In the genomic region with DNA sequence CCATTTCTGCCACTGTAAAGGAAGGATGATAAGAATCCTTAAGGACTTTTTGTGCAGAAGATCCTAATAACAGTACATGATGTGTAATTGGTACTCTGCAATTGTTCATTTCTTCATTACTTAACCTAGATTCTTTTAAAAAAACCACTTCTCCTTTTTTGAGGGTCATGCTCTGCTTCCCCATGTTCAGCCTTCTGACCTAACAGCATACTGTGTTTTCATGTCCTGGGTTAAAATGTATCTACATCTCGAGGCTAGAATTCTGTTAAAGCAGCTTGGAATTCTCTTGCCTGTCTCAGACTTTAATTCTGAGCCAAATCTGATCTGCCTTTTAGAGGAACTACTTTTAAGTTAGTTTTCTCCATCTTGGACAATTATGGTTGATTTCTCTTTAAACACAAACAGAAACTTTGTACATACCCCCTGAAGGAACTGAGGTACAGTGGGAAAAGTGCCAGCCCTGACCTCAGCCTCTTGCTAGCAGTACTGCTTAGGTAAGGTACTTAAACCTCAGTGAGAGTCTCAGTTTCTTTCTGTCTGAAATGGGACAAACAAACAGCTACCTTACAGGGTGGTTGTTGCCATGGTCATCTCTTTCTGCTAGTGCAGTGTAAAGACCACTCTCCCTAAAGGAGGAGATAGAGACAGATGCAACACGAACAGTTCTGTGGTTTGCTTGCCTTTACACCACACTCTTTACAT, we compare ENCODE assay signal across 13 cellular contexts.
DNase-seq lines count a peak whose midpoint lies in the region; ATAC-seq, FAIRE-seq and TF ChIP-seq lines count a peak whose summit lies in the region.
"Had no signal": no experiment of that assay in that cellular context is flagged by ENCODE, and none has a peak within 500 bp of the region (broad histone marks: within the 10 kb centered on the region; RNA-seq: fewer than 3 reads in every experiment).

No MANE protein-coding gene starts in this region.

- POLR2A ChIA-PET in GM12878 (lab: Charles Lee) = no interaction called here

- no peak for FAIRE-seq in GM12878 (lab: Jason Lieb, UNC)
- FAIRE-seq: colon, keratinocyte had no signal

- TF ChIP-seq POLR2A in GM12878 (IDR thresholded peaks at IDR 0.05; ENCODE audit: low read depth, low read length) = no peak

- no peaks in the 10 kb centered on the region for H4K20me1 ChIP-seq in GM12878 (ENCODE audit: control insufficient read depth, insufficient read depth)

- RAD21 ChIA-PET in GM12878 (lab: Charles Lee; ENCODE audit: unreplicated experiment) = no interaction called here

- H2AFZ ChIP-seq in GM12878 (ENCODE audit: control insufficient read depth, low read depth, low read length) = no peak overlapping the region; the same call in 1 of the 2 replicates

- H3K79me2 ChIP-seq in GM12878 (ENCODE audit: control insufficient read depth, insufficient read depth, low read length) = no peaks in the 10 kb centered on the region

- H3K27ac ChIP-seq in GM12878 (ENCODE audit: control insufficient read depth, insufficient read depth) (no peak overlapping the region), SJCRH30 (no peak overlapping the region)

- DNase-seq in GM12878 (ENCODE audit: low read depth, low spot score) = peak; percentile 43
- DNase-seq in stimulated activated CD4-positive, alpha-beta T cell treated with anti-CD3 and anti-CD28 coated beads, Interleukin-1b, Interleukin-23, amount 100 ng/mL, for 48 hours = no peak
- DNase-seq in SJCRH30 = no peak
- no peak for DNase-seq in AG08396 (ENCODE audit: low spot score)
- no peak for DNase-seq in stimulated activated naive CD4-positive, alpha-beta T cell treated with Interleukin-2 at 50 U/mL for 16 hours (lab: John Stamatoyannopoulos, UW)
- DNase-seq: CD8-positive, alpha-beta T cell; HCEC 1CT; NK-92 treated with Interleukin-12 subunit alpha and Interleukin-12 subunit beta, amount 100 ng/mL, for 24 hours had no signal

- H3K27me3 ChIP-seq in GM12878 (replicated peaks in 1 of 2; ENCODE audit: control insufficient read depth in 2 of 2, insufficient read depth in 2 of 2, low read length in 1 of 2) (no peaks in the 10 kb centered on the region; a peak in 1 of 4 replicates), SJCRH30 (no peaks in the 10 kb centered on the region; the same call in 1 of the 2 replicates)

- H3K4me3 ChIP-seq in GM12878 = no peak overlapping the region; the same call in 1 of the 2 replicates
- H3K4me3 ChIP-seq in SJCRH30 = no peak overlapping the region

- no peaks in the 10 kb centered on the region for H3K36me3 ChIP-seq in GM12878 (ENCODE audit: control insufficient read depth in 2 of 2, insufficient read depth in 2 of 2, low read length in 1 of 2)
- H3K36me3 ChIP-seq in SJCRH30 = no peaks in the 10 kb centered on the region

- SMC1A ChIA-PET in GM12878 (lab: Charles Lee; ENCODE audit: uncharacterized antibody, unreplicated experiment) = no interaction called here

- intact Hi-C loops in GM12878 (cut with micrococcal nuclease; ENCODE audit: unreplicated experiment) = no loop called here

- no peak for TF ChIP-seq EP300 in GM12878 (IDR thresholded peaks at IDR 0.05; ENCODE audit: borderline replicate concordance in 1 of 2, control insufficient read depth in 1 of 2, low read depth in 2 of 2, low read length in 2 of 2)

- no peak overlapping the region for H3K9ac ChIP-seq in GM12878 (ENCODE audit: control insufficient read depth, insufficient read depth, low read length)

- H3K4me2 ChIP-seq in GM12878 (ENCODE audit: control insufficient read depth, insufficient read depth) = peak overlapping the region; percentile 26; the same call in 1 of the 2 replicates

- BruUV-seq in GM12878 (replicated peaks; lab: Mats Ljungman, UMichigan) = no TSS peak

- H3K4me1 ChIP-seq in GM12878 (ENCODE audit: control insufficient read depth, insufficient read depth, low read length) = peaks cover 5% of the 10 kb centered on the region
- H3K4me1 ChIP-seq in SJCRH30 = no peaks in the 10 kb centered on the region

- CTCF ChIA-PET in GM12878 (lab: Yijun Ruan, JAX) = no interaction called here

- TF ChIP-seq CTCF in GM12878 (IDR thresholded peaks at IDR 0.05 in 2 of 3, conservative IDR thresholded peaks at IDR 0.05 in 1 of 3; ENCODE audit: control insufficient read depth in 2 of 3, extremely low read depth in 1 of 3, insufficient read depth in 1 of 3, low read depth in 3 of 3, low read length in 3 of 3) = no peak

- no peak for TF ChIP-seq RAD21 in GM12878 (IDR thresholded peaks at IDR 0.05; ENCODE audit: insufficient read depth, low read depth, low read length)

- 0% methylated on average over 2 of the region's 2 CpGs for WGBS in GM12878 (ENCODE audit: insufficient coverage, insufficient replicate concordance, low lambda C conversion rate, missing lambda C conversion rate)

- H3K9me3 ChIP-seq in GM12878 (replicated peaks; ENCODE audit: control insufficient read depth, insufficient read depth, low read length) (no peaks in the 10 kb centered on the region), SJCRH30 (replicated peaks) (no peaks in the 10 kb centered on the region)

- in situ Hi-C loops in GM12878 (cut with MboI) = no loop called here

- ATAC-seq in GM18499 (IDR thresholded peaks at IDR 0.05; ENCODE audit: insufficient read depth, unreplicated experiment) (peak; percentile 69), GM21619 (IDR thresholded peaks at IDR 0.05; ENCODE audit: unreplicated experiment) (peak; percentile 90), HG03442 (IDR thresholded peaks at IDR 0.05; ENCODE audit: unreplicated experiment) (peak; percentile 85), GM12878 (peak; percentile 91)
- ATAC-seq: CD8-positive, alpha-beta T cell had no signal

TF ChIP-seq in GM12878, 131 proteins besides CTCF, POLR2A, EP300 and RAD21 (continues in another document):
- TF ChIP-seq, protein P1, sequence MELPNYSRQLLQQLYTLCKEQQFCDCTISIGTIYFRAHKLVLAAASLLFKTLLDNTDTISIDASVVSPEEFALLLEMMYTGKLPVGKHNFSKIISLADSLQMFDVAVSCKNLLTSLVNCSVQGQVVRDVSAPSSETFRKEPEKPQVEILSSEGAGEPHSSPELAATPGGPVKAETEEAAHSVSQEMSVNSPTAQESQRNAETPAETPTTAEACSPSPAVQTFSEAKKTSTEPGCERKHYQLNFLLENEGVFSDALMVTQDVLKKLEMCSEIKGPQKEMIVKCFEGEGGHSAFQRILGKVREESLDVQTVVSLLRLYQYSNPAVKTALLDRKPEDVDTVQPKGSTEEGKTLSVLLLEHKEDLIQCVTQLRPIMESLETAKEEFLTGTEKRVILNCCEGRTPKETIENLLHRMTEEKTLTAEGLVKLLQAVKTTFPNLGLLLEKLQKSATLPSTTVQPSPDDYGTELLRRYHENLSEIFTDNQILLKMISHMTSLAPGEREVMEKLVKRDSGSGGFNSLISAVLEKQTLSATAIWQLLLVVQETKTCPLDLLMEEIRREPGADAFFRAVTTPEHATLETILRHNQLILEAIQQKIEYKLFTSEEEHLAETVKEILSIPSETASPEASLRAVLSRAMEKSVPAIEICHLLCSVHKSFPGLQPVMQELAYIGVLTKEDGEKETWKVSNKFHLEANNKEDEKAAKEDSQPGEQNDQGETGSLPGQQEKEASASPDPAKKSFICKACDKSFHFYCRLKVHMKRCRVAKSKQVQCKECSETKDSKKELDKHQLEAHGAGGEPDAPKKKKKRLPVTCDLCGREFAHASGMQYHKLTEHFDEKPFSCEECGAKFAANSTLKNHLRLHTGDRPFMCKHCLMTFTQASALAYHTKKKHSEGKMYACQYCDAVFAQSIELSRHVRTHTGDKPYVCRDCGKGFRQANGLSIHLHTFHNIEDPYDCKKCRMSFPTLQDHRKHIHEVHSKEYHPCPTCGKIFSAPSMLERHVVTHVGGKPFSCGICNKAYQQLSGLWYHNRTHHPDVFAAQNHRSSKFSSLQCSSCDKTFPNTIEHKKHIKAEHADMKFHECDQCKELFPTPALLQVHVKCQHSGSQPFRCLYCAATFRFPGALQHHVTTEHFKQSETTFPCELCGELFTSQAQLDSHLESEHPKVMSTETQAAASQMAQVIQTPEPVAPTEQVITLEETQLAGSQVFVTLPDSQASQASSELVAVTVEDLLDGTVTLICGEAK (IDR thresholded peaks at IDR 0.05; ENCODE audit: borderline replicate concordance) = no peak
- TF ChIP-seq IRF4 (IDR thresholded peaks at IDR 0.05; ENCODE audit: low read depth, low read length) (no peak), JUND (IDR thresholded peaks at IDR 0.05; ENCODE audit: low read depth, low read length) (no peak), TBL1XR1 (IDR thresholded peaks at IDR 0.05; ENCODE audit: low read depth, low read length) (no peak), FOXK2 (IDR thresholded peaks at IDR 0.05) (no peak), CHD4 (IDR thresholded peaks at IDR 0.05) (no peak), MTA2 (IDR thresholded peaks at IDR 0.05; ENCODE audit: low read depth) (peak; percentile 38; the same call in 1 of the 2 replicates), ZNF24 (IDR thresholded peaks at IDR 0.05) (peak; percentile 88), FOXM1 (IDR thresholded peaks at IDR 0.05; ENCODE audit: low read depth, low read length) (no peak)
- TF ChIP-seq, protein P2, sequence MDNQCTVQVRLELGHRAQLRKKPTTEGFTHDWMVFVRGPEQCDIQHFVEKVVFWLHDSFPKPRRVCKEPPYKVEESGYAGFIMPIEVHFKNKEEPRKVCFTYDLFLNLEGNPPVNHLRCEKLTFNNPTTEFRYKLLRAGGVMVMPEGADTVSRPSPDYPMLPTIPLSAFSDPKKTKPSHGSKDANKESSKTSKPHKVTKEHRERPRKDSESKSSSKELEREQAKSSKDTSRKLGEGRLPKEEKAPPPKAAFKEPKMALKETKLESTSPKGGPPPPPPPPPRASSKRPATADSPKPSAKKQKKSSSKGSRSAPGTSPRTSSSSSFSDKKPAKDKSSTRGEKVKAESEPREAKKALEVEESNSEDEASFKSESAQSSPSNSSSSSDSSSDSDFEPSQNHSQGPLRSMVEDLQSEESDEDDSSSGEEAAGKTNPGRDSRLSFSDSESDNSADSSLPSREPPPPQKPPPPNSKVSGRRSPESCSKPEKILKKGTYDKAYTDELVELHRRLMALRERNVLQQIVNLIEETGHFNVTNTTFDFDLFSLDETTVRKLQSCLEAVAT (IDR thresholded peaks at IDR 0.05) = 0 out of 2 replicates have a peak, but pooled peaks have one; percentile 30
- TF ChIP-seq, protein P3, sequence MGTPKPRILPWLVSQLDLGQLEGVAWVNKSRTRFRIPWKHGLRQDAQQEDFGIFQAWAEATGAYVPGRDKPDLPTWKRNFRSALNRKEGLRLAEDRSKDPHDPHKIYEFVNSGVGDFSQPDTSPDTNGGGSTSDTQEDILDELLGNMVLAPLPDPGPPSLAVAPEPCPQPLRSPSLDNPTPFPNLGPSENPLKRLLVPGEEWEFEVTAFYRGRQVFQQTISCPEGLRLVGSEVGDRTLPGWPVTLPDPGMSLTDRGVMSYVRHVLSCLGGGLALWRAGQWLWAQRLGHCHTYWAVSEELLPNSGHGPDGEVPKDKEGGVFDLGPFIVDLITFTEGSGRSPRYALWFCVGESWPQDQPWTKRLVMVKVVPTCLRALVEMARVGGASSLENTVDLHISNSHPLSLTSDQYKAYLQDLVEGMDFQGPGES (IDR thresholded peaks at IDR 0.05) = no peak
